In the genomic region with DNA sequence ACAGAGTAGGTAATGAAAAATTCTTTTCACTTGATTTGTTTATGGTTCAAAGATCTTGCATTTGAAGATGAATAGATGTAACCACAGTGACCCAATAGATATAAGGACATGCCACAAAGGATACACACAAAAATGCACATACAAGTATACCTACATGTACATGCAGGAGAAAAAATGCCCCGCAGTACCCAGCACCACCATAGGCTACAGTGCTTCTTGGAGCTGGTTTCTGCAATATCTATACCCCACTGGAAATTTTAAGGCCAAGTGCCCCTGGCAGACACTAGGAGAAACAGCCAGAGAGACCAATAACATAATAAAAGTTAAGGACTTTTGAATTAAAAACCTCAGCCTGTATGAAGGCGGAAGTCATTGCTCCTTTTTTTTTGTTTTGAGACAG, we compare ENCODE assay signal across 12 cellular contexts. TPM values are rescaled to one million over a fixed set of nuclear protein-coding genes. Genes with fewer than 3 reads are reported as not detected.
"Had no signal": no experiment of that assay in that cellular context is flagged by ENCODE, and none has a peak within 500 bp of the region (broad histone marks: within the 10 kb centered on the region; RNA-seq: fewer than 3 reads in every experiment).

No MANE protein-coding gene starts in this region.

- H3K27me3 ChIP-seq: body of pancreas, foreskin keratinocyte had no signal

- DNase-seq: activated CD4-positive, alpha-beta memory T cell treated with anti-CD3 and anti-CD28 coated beads, Interleukin-2, amount 10 ng/mL, durations not matched to agents 7 days and 5 days; activated CD4-positive, alpha-beta T cell treated with anti-CD3 and anti-CD28 coated beads for 48 hours; activated CD4-positive, CD25-positive, alpha-beta regulatory T cell; activated gamma-delta T cell; hippocampal formation; naive B cell; stimulated activated naive CD4-positive, alpha-beta T cell treated with Interleukin-2 at 50 U/mL for 16 hours; T-helper 17 cell had no signal

- H3K4me3 ChIP-seq: body of pancreas, thoracic aorta had no signal

- H3K4me1 ChIP-seq: foreskin keratinocyte had no signal

- H3K27ac ChIP-seq: body of pancreas, foreskin keratinocyte had no signal

- H3K9me3 ChIP-seq: body of pancreas, thoracic aorta had no signal

- ATAC-seq: body of pancreas, T-helper 17 cell had no signal

RNA-seq across cellular contexts. Expression of a gene that starts 46.5 kb away (rescaled TPM):
- total RNA-seq: mononuclear cell, T-helper 17 cell had no signal
